ENCODE assay signal across 19 cellular contexts in genomic region chr1:4939266-4939665, GRCh38.
"Had no signal": no experiment of that assay in that cellular context is flagged by ENCODE, and none has a peak within 500 bp of the region (broad histone marks: within the 10 kb centered on the region; RNA-seq: fewer than 3 reads in every experiment).

No MANE protein-coding gene starts in this region.

- H3K27ac ChIP-seq: prostate gland, sigmoid colon, upper lobe of left lung had no signal

- H3K36me3 Mint-ChIP-seq: activated CD4-positive, alpha-beta memory T cell treated with anti-CD3 and anti-CD28 coated beads for 36 hours had no signal

- H3K4me3 Mint-ChIP-seq: activated CD4-positive, alpha-beta memory T cell treated with anti-CD3 and anti-CD28 coated beads for 36 hours; activated T-helper 1 cell treated with anti-CD3 and anti-CD28 coated beads, Interleukin-12 subunit alpha, Interleukin-12 subunit beta, Interleukin-2, Interleukin-4 antibody, amounts not matched to agents 30 ng/mL and 10 ng/mL and 1 ng/mL, durations not matched to agents 14 hours and 24 hours and 36 hours; natural killer cell treated with Interleukin-12 subunit alpha and Interleukin-12 subunit beta and Interleukin-15 and Interleukin-18, amount 100 ng/mL, for 72 hours had no signal

- H3K36me3 ChIP-seq: prostate gland, sigmoid colon, upper lobe of left lung had no signal

- H3K4me3 ChIP-seq: mucosa of descending colon, prostate gland, sigmoid colon, upper lobe of left lung had no signal

- H3K27me3 ChIP-seq: sigmoid colon, upper lobe of left lung had no signal

- ATAC-seq: left lobe of liver; mucosa of descending colon; natural killer cell treated with Interleukin-12 subunit alpha and Interleukin-12 subunit beta and Interleukin-15 and Interleukin-18, amount 100 ng/mL, for 72 hours had no signal

- H3K4me1 ChIP-seq: prostate gland, upper lobe of left lung had no signal

- H3K27ac Mint-ChIP-seq: activated CD4-positive, alpha-beta memory T cell treated with anti-CD3 and anti-CD28 coated beads for 36 hours; activated T-helper 1 cell treated with anti-CD3 and anti-CD28 coated beads, Interleukin-12 subunit alpha, Interleukin-12 subunit beta, Interleukin-2, Interleukin-4 antibody, amounts not matched to agents 30 ng/mL and 10 ng/mL and 1 ng/mL, durations not matched to agents 14 hours and 24 hours and 36 hours; natural killer cell treated with Interleukin-12 subunit alpha and Interleukin-12 subunit beta and Interleukin-15 and Interleukin-18, amount 100 ng/mL, for 72 hours had no signal

- DNase-seq: activated CD4-positive, alpha-beta memory T cell treated with anti-CD3 and anti-CD28 coated beads for 36 hours; activated CD4-positive, alpha-beta T cell treated with anti-CD3 and anti-CD28 coated beads for 1 hour; activated naive CD4-positive, alpha-beta T cell; central memory CD4-positive, alpha-beta T cell; cortex of kidney; effector memory CD4-positive, alpha-beta T cell; foreskin fibroblast; mammary epithelial cell; mucosa of descending colon; occipital lobe; sigmoid colon; stimulated activated CD4-positive, alpha-beta T cell treated with anti-CD3 and anti-CD28 coated beads, Interleukin-2, amount 100 ng/mL, for 24 hours; stimulated activated naive CD4-positive, alpha-beta T cell; T-helper 9 cell; upper lobe of left lung had no signal

- H3K9me3 ChIP-seq: prostate gland, upper lobe of left lung had no signal
